Comparison of ENCODE assay signal across 14 cellular contexts in the genomic region with DNA sequence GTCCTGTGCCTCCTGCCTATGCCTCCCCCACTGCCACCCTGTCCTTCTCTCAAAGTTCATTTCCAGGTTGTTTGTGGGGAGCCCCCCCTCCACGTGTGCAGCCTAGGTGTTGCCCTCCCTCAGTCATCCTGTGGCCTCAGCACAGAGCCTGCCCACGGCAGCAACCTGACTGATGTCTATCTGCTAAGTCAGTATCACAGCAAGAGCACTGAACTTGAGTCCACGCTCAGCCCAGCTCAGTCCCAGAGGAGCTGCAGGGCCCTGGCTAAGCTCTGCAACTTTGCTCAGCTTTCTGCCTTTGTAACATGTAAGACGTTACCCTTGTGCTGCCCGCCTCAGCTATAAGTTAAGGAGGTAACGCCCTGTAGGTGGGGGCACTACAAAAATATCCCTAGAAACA. TPM values are rescaled to one million over a fixed set of nuclear protein-coding genes. Genes with fewer than 3 reads are reported as not detected.
DNase-seq lines count a peak whose midpoint lies in the region; ATAC-seq and TF ChIP-seq lines count a peak whose summit lies in the region.
"Had no signal": no experiment of that assay in that cellular context is flagged by ENCODE, and none has a peak within 500 bp of the region (broad histone marks: within the 10 kb centered on the region; RNA-seq: fewer than 3 reads in every experiment).

No MANE protein-coding gene starts in this region.

- H3K9me3 Mint-ChIP-seq in T-helper 1 cell treated with Interleukin-12 subunit alpha and Interleukin-12 subunit beta and Interleukin-4 antibody, amounts not matched to agents 30 μg/mL and 1 μg/mL, for 36 hours = no peaks in the 10 kb centered on the region
- H3K9me3 Mint-ChIP-seq in CD8-positive, alpha-beta memory T cell = no peaks in the 10 kb centered on the region
- H3K9me3 Mint-ChIP-seq: stimulated activated naive CD8-positive, alpha-beta T cell treated with anti-CD3 and anti-CD28 coated beads, Interleukin-15, Interleukin-2, amounts not matched to agents 100 ng/mL and 50 ng/mL, for 24 hours had no signal

- H2AFZ ChIP-seq in osteoblast (ENCODE audit: low read length) = no peak overlapping the region

- H3K4me3 ChIP-seq in CD8-positive, alpha-beta memory T cell (ENCODE audit: low read length) = no peak overlapping the region
- no peak overlapping the region for H3K4me3 ChIP-seq in osteoblast (ENCODE audit: insufficient read depth, low read length)
- H3K4me3 ChIP-seq: HAP-1, K562 had no signal

- no peaks in the 10 kb centered on the region for H3K9me3 ChIP-seq in CD8-positive, alpha-beta memory T cell (ENCODE audit: low read length)
- no peaks in the 10 kb centered on the region for H3K9me3 ChIP-seq in osteoblast (ENCODE audit: low read depth, low read length)
- H3K9me3 ChIP-seq: HAP-1 had no signal

- no peak overlapping the region for H3K4me3 Mint-ChIP-seq in T-helper 1 cell treated with Interleukin-12 subunit alpha and Interleukin-12 subunit beta and Interleukin-4 antibody, amounts not matched to agents 30 μg/mL and 1 μg/mL, for 36 hours
- H3K4me3 Mint-ChIP-seq in CD8-positive, alpha-beta memory T cell = peak overlapping the region; percentile 14 to 85 (median 62)
- H3K4me3 Mint-ChIP-seq: stimulated activated naive CD8-positive, alpha-beta T cell treated with anti-CD3 and anti-CD28 coated beads, Interleukin-15, Interleukin-2, amounts not matched to agents 100 ng/mL and 50 ng/mL, for 24 hours had no signal

- H3K27ac ChIP-seq in CD8-positive, alpha-beta memory T cell (ENCODE audit: low read depth, low read length) = no peak overlapping the region
- H3K27ac ChIP-seq in cingulate gyrus (ENCODE audit: low read depth, low read length) (peak overlapping the region; percentile 42), osteoblast (ENCODE audit: low read depth, low read length) (no peak overlapping the region), foreskin keratinocyte (no peak overlapping the region)

- POLR2A ChIA-PET in CD8-positive, alpha-beta memory T cell (lab: Charles Lee) = interaction anchor here (1.0 to 1.2 kb wide), 3 partner anchors 10 to 31 kb away, joined by 3 read pairs; no protein-coding TSS in a partner anchor

- H3K4me2 ChIP-seq in osteoblast (ENCODE audit: insufficient read depth, low read length) = no peak overlapping the region

- peaks cover 7% of the 10 kb centered on the region for H3K27me3 Mint-ChIP-seq in T-helper 1 cell treated with Interleukin-12 subunit alpha and Interleukin-12 subunit beta and Interleukin-4 antibody, amounts not matched to agents 30 μg/mL and 1 μg/mL, for 36 hours (ENCODE audit: low read depth)
- no peaks in the 10 kb centered on the region for H3K27me3 Mint-ChIP-seq in CD8-positive, alpha-beta memory T cell
- H3K27me3 Mint-ChIP-seq: stimulated activated naive CD8-positive, alpha-beta T cell treated with anti-CD3 and anti-CD28 coated beads, Interleukin-15, Interleukin-2, amounts not matched to agents 100 ng/mL and 50 ng/mL, for 24 hours had no signal

- TF ChIP-seq CTCF in osteoblast (IDR thresholded peaks at IDR 0.05; ENCODE audit: extremely low read depth, low read depth, low read length) = no peak
- no peak for TF ChIP-seq CTCF in foreskin keratinocyte (conservative IDR thresholded peaks at IDR 0.05)

- no peaks in the 10 kb centered on the region for H3K36me3 ChIP-seq in CD8-positive, alpha-beta memory T cell (ENCODE audit: insufficient read depth, low read length)
- H3K36me3 ChIP-seq in osteoblast (ENCODE audit: insufficient read depth, low read length) = no peaks in the 10 kb centered on the region
- H3K36me3 ChIP-seq: HAP-1 had no signal

- peaks cover 17% of the 10 kb centered on the region for H3K79me2 ChIP-seq in osteoblast (ENCODE audit: insufficient read depth, low read length)

- H3K36me3 Mint-ChIP-seq in T-helper 1 cell treated with Interleukin-12 subunit alpha and Interleukin-12 subunit beta and Interleukin-4 antibody, amounts not matched to agents 30 μg/mL and 1 μg/mL, for 36 hours (ENCODE audit: low read depth) = peaks cover 28% of the 10 kb centered on the region
- H3K36me3 Mint-ChIP-seq in CD8-positive, alpha-beta memory T cell = peaks cover 0 to 22% (median 0%) of the 10 kb centered on the region in 3 donors

- DNase-seq in T-helper 1 cell (no peak), osteoblast (ENCODE audit: insufficient read length, low spot score, missing footprints) (peak; percentile 31), foreskin keratinocyte (no peak), NCI-H2171 (lab: John Stamatoyannopoulos, UW) (no peak), DMS114 treated with DMSO at 0.1 percent for 48 hours (lab: John Stamatoyannopoulos, UW; ENCODE audit: unreplicated experiment) (no peak)
- peak in 1 of 5 donors; percentile 65 for DNase-seq in CD8-positive, alpha-beta memory T cell
- DNase-seq: 8988T, amniotic stem cell, midbrain had no signal

- ATAC-seq in foreskin keratinocyte = no peak
- ATAC-seq: K562 had no signal

- peak overlapping the region; percentile 63 for H3K27ac Mint-ChIP-seq in T-helper 1 cell treated with Interleukin-12 subunit alpha and Interleukin-12 subunit beta and Interleukin-4 antibody, amounts not matched to agents 30 μg/mL and 1 μg/mL, for 36 hours
- H3K27ac Mint-ChIP-seq in CD8-positive, alpha-beta memory T cell = peak overlapping the region; percentile 88 to 99 (median 98)

- no peaks in the 10 kb centered on the region for H3K27me3 ChIP-seq in CD8-positive, alpha-beta memory T cell (ENCODE audit: insufficient read depth, low read length, poor library complexity, severe bottlenecking)
- H3K27me3 ChIP-seq in osteoblast (ENCODE audit: insufficient read depth, low read length) (no peaks in the 10 kb centered on the region), foreskin keratinocyte (no peaks in the 10 kb centered on the region)

- CTCF ChIA-PET in CD8-positive, alpha-beta memory T cell (lab: Charles Lee) = interaction anchor here (1.0 to 23.7 kb wide), 9 partner anchors 9 to 68 kb away, joined by 3 to 397 read pairs (median 36); no protein-coding TSS in a partner anchor

- peaks cover 55% of the 10 kb centered on the region for H3K4me1 Mint-ChIP-seq in T-helper 1 cell treated with Interleukin-12 subunit alpha and Interleukin-12 subunit beta and Interleukin-4 antibody, amounts not matched to agents 30 μg/mL and 1 μg/mL, for 36 hours (ENCODE audit: low read depth)
- peaks cover 86 to 92% (median 90%) of the 10 kb centered on the region in 3 donors for H3K4me1 Mint-ChIP-seq in CD8-positive, alpha-beta memory T cell

- H4K20me1 ChIP-seq in osteoblast (ENCODE audit: insufficient read depth, low read length) = peaks cover 30% of the 10 kb centered on the region

- peaks cover 88% of the 10 kb centered on the region for H3K4me1 ChIP-seq in CD8-positive, alpha-beta memory T cell (ENCODE audit: insufficient read depth, low read length)
- H3K4me1 ChIP-seq in osteoblast (ENCODE audit: insufficient read depth, low read length) = peaks cover 11% of the 10 kb centered on the region
- H3K4me1 ChIP-seq in foreskin keratinocyte = peaks cover 12% of the 10 kb centered on the region
- H3K4me1 ChIP-seq: HAP-1 had no signal

RNA-seq across cellular contexts. Expression of gene FAM53B, which starts 28.7 kb away (rescaled TPM):
- total RNA-seq in CD8-positive, alpha-beta memory T cell = 10 to 100 TPM; 28.8 to 29.2 TPM
- polyA plus RNA-seq in CD8-positive, alpha-beta memory T cell = 41.6 TPM
- total RNA-seq in osteoblast (12.1 and 12.7 TPM in 2 replicates), foreskin keratinocyte (17.3 and 17.5 TPM in 2 replicates)
- 6.0 and 6.6 TPM in 2 replicates for polyA plus RNA-seq in foreskin keratinocyte
